1 cellular context compared by ENCODE assay signal in the genomic region with DNA sequence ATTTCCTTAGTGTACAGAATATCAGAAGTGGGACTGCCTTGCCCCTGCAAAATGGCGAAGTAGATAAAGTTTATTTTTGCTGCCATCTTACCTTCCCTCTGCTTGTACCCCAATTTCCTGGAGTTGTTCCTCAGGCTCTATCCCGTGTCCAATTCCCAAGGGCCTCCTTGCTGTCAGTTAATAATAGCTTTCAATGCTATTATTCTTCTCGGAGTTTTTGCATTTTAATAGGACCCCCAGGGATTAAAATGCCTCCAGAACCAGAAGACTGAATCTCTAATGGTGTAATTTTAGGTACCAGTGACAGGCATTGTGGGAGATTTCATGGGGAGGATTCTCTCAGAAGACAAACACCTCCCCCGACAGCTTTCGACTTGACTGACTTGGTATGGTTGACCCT.
TF ChIP-seq lines count a peak whose summit lies in the region.

No MANE protein-coding gene starts in this region.

TF ChIP-seq in SK-N-SH, 30 proteins besides CTCF, POLR2A, EP300 and RAD21:
- TF ChIP-seq CHD2 (IDR thresholded peaks at IDR 0.05; ENCODE audit: low read length, partially characterized antibody), result no peak
- no peak for TF ChIP-seq NFIC (IDR thresholded peaks at IDR 0.05; ENCODE audit: borderline replicate concordance)
- no peak for TF ChIP-seq FOXJ3 (CRISPR knock-in tag; IDR thresholded peaks at IDR 0.05)
- TF ChIP-seq, protein P1, sequence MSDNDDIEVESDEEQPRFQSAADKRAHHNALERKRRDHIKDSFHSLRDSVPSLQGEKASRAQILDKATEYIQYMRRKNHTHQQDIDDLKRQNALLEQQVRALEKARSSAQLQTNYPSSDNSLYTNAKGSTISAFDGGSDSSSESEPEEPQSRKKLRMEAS (IDR thresholded peaks at IDR 0.05; ENCODE audit: low read depth), result no peak
- TF ChIP-seq TEAD4 (IDR thresholded peaks at IDR 0.05; ENCODE audit: borderline replicate concordance, insufficient read depth), result no peak
